Comparison of ENCODE assay signal across 16 cellular contexts in genomic region chr14:61713724-61714437, GRCh38. TPM values are rescaled to one million over a fixed set of nuclear protein-coding genes. Genes with fewer than 3 reads are reported as not detected.
DNase-seq lines count a peak whose midpoint lies in the region; ATAC-seq, FAIRE-seq and TF ChIP-seq lines count a peak whose summit lies in the region.
"Had no signal": no experiment of that assay in that cellular context is flagged by ENCODE, and none has a peak within 500 bp of the region (broad histone marks: within the 10 kb centered on the region; RNA-seq: fewer than 3 reads in every experiment).

No MANE protein-coding gene starts in this region.

- no peaks in the 10 kb centered on the region for H3K27me3 ChIP-seq in HepG2 (ENCODE audit: control insufficient read depth in 1 of 2, insufficient read depth in 2 of 2, low read length in 2 of 2)
- no peaks in the 10 kb centered on the region for H3K27me3 ChIP-seq in right lobe of liver
- no peaks in the 10 kb centered on the region for H3K27me3 ChIP-seq in iPS-20b (ENCODE audit: insufficient read depth, low read length)
- H3K27me3 ChIP-seq in hepatocyte = no peaks in the 10 kb centered on the region

- no peaks in the 10 kb centered on the region for H3K9me3 Mint-ChIP-seq in T-cell

- FAIRE-seq in HepG2 (lab: Jason Lieb, UNC) = no peak
- FAIRE-seq: GM19239 had no signal

- in situ Hi-C loops in HepG2 (cut with HindIII; ENCODE audit: extremely low pct_ligation_motif_present, low pct_unique_long_range_greater_than_20kb) = no loop called here

- H3K36me3 ChIP-seq in HepG2 (replicated peaks in 1 of 2; ENCODE audit: control insufficient read depth in 1 of 2, insufficient read depth in 2 of 2, low read length in 2 of 2) = no peaks in the 10 kb centered on the region
- H3K36me3 ChIP-seq in right lobe of liver = no peaks in the 10 kb centered on the region
- H3K36me3 ChIP-seq in iPS-20b (ENCODE audit: insufficient read depth, low read depth, low read length) = no peaks in the 10 kb centered on the region
- no peaks in the 10 kb centered on the region for H3K36me3 ChIP-seq in hepatocyte (replicated peaks; ENCODE audit: insufficient read depth, low read depth)

- no peaks in the 10 kb centered on the region for H3K9me2 ChIP-seq in hepatocyte (replicated peaks; ENCODE audit: insufficient read depth)

- peak overlapping the region in 1 of 3 donors; percentile 60 for H3K4me3 Mint-ChIP-seq in T-cell

- H3K27ac Mint-ChIP-seq in T-cell = peak overlapping the region; percentile 67 to 71

- TF ChIP-seq EP300 in HepG2 (IDR thresholded peaks at IDR 0.05; ENCODE audit: low read depth in 2 of 2, low read length in 2 of 2) (no peak), HepG2 (CRISPR knock-in tag; IDR thresholded peaks at IDR 0.05; ENCODE audit: borderline replicate concordance) (no peak)

- ATAC-seq in HepG2 = no peak
- ATAC-seq in right lobe of liver = no peak
- ATAC-seq in T-cell (replicated peaks in 1 of 4) = no peak
- no peak for ATAC-seq in GM19035 (IDR thresholded peaks at IDR 0.05; ENCODE audit: unreplicated experiment)

- DNase-seq in HepG2 (ENCODE audit: low spot score) = no peak
- no peak for DNase-seq in right lobe of liver
- no peak for DNase-seq in T-cell
- no peak for DNase-seq in DMS 273 treated with DMSO at 0.1 percent for 48 hours (lab: John Stamatoyannopoulos, UW)
- no peak for DNase-seq in hepatocyte (ENCODE audit: low spot score)
- DNase-seq in NCI-H524 (lab: John Stamatoyannopoulos, UW) = no peak
- DNase-seq: amniotic stem cell, GOT3, NCI-H2081, NCI-H774, T1000 had no signal

- POLR2A ChIA-PET in HepG2 (lab: Yijun Ruan, JAX) = interaction anchor here (0.7 to 3.1 kb wide), 5 partner anchors 16 to 176 kb away, joined by 3 to 15 read pairs (median 4); partner anchors contain the start of gene HIF1A
- POLR2A ChIA-PET in T-cell (lab: Charles Lee) = interaction anchor here (0.6 to 1.0 kb wide), 3 partner anchors 16 to 27 kb away, joined by 4 read pairs; no protein-coding TSS in a partner anchor

- peaks cover 93 to 98% (median 97%) of the 10 kb centered on the region in 3 donors for H3K4me1 Mint-ChIP-seq in T-cell

- CTCF ChIA-PET in HepG2 (lab: Yijun Ruan, JAX; ENCODE audit: low intra/inter-chr PET ratio, low total read pairs) (no interaction called here), T-cell (lab: Charles Lee) (interaction anchor here in 1 of 2 donors (0.5 to 1.7 kb wide), 2 partner anchors 10 to 682 kb away, joined by 3 to 7 read pairs; no protein-coding TSS in a partner anchor)

- no peak overlapping the region for H3K27ac ChIP-seq in HepG2 (ENCODE audit: extremely low read length, insufficient read depth, low read length)
- no peak overlapping the region for H3K27ac ChIP-seq in right lobe of liver
- H3K27ac ChIP-seq in iPS-20b (ENCODE audit: low read length) = no peak overlapping the region
- no peak overlapping the region for H3K27ac ChIP-seq in hepatocyte
- H3K27ac ChIP-seq: coronary artery, parathyroid adenoma had no signal

- H4K20me1 ChIP-seq in HepG2 (ENCODE audit: insufficient read depth, low read length) (peaks cover 90% of the 10 kb centered on the region), hepatocyte (ENCODE audit: insufficient read depth, poor library complexity, severe bottlenecking) (peaks cover 100% of the 10 kb centered on the region)

- no peak overlapping the region; a peak in 1 of 6 replicates for H3K4me3 ChIP-seq in HepG2 (replicated peaks in 1 of 3; ENCODE audit: insufficient read depth in 1 of 3, low read depth in 2 of 3, low read length in 3 of 3)
- no peak overlapping the region for H3K4me3 ChIP-seq in right lobe of liver
- H3K4me3 ChIP-seq in iPS-20b (ENCODE audit: low read length) = peak overlapping the region; percentile 32; the same call in 1 of the 2 replicates
- no peak overlapping the region for H3K4me3 ChIP-seq in hepatocyte
- H3K4me3 ChIP-seq: coronary artery had no signal

- no peaks in the 10 kb centered on the region for H3K27me3 Mint-ChIP-seq in T-cell

- WGBS in HepG2 (ENCODE audit: low lambda C conversion rate) = 60% methylated on average over 4 of the region's 4 CpGs
- 54% methylated on average over 4 of the region's 4 CpGs for WGBS in right lobe of liver (ENCODE audit: insufficient coverage, low coverage, low lambda C conversion rate, missing lambda C conversion rate)
- 54% methylated on average over 4 of the region's 4 CpGs for WGBS in hepatocyte (ENCODE audit: low lambda C conversion rate, missing lambda C conversion rate)

- H3K79me2 ChIP-seq in HepG2 (ENCODE audit: insufficient read depth, low read length) (peaks cover 97% of the 10 kb centered on the region), hepatocyte (peaks cover 100% of the 10 kb centered on the region)

- no peaks in the 10 kb centered on the region for H3K36me3 Mint-ChIP-seq in T-cell

- H3K4me1 ChIP-seq in HepG2 (ENCODE audit: insufficient read depth, low read length) (peaks cover 90% of the 10 kb centered on the region), right lobe of liver (peaks cover 0 to 57% (median 6%) of the 10 kb centered on the region in 4 donors), iPS-20b (ENCODE audit: insufficient read depth, low read length) (peaks cover 57% of the 10 kb centered on the region), hepatocyte (ENCODE audit: insufficient read depth) (peaks cover 20% of the 10 kb centered on the region)

- H3K9ac ChIP-seq in HepG2 (ENCODE audit: insufficient read depth, low read depth, low read length) (no peak overlapping the region), iPS-20b (ENCODE audit: low read depth, low read length) (no peak overlapping the region)
- H3K9ac ChIP-seq: parathyroid adenoma had no signal

- H2AFZ ChIP-seq in HepG2 (ENCODE audit: low read length) = no peak overlapping the region
- H2AFZ ChIP-seq in hepatocyte = no peak overlapping the region
- H2AFZ ChIP-seq: parathyroid adenoma had no signal

- TF ChIP-seq RAD21 in HepG2 (CRISPR knock-in tag; IDR thresholded peaks at IDR 0.05) = no peak

- TF ChIP-seq POLR2A in HepG2 (IDR thresholded peaks at IDR 0.05; ENCODE audit: insufficient read depth in 1 of 2, low read depth in 2 of 2, low read length in 2 of 2) (no peak), right lobe of liver (IDR thresholded peaks at IDR 0.05) (no peak)

- TF ChIP-seq CTCF in HepG2 (CRISPR knock-in tag; IDR thresholded peaks at IDR 0.05) (no peak), right lobe of liver (IDR thresholded peaks at IDR 0.05) (no peak), hepatocyte (IDR thresholded peaks at IDR 0.05; ENCODE audit: poor library complexity) (no peak)

- H3K9me3 ChIP-seq in HepG2 (ENCODE audit: low read length) = no peaks in the 10 kb centered on the region
- no peaks in the 10 kb centered on the region for H3K9me3 ChIP-seq in right lobe of liver
- no peaks in the 10 kb centered on the region for H3K9me3 ChIP-seq in iPS-20b (ENCODE audit: insufficient read depth, low read depth, low read length)
- H3K9me3 ChIP-seq in hepatocyte (ENCODE audit: low read depth) = no peaks in the 10 kb centered on the region

- BruUV-seq in HepG2 (replicated peaks; lab: Mats Ljungman, UMichigan) = no TSS peak

- intact Hi-C loops in HepG2 (cut with micrococcal nuclease; ENCODE audit: unreplicated experiment) (loop anchor here (5.0 kb wide), 1 partner anchor 152 kb away; no protein-coding TSS in a partner anchor), right lobe of liver (cut with DNase I) (no loop called here)

- H3K4me2 ChIP-seq in HepG2 (ENCODE audit: low read depth, low read length) = peak overlapping the region; percentile 40; the same call in 1 of the 2 replicates
- H3K4me2 ChIP-seq in hepatocyte = no peak overlapping the region

RNA-seq across cellular contexts. Expression of gene HIF1A, which starts 18.6 kb away (rescaled TPM):
- total RNA-seq in HepG2 (2016; rRNA removed; fragmentation: Illumina TruSeq; extraction: Trizol) (126 and 211 TPM in 2 replicates), right lobe of liver (100 to 1,000 TPM in 1 of 6 experiments, 10 to 100 TPM in 5; 15.9 to 117 (median 31.9) TPM), T-cell (100 to 1,000 TPM in 2 of 5 donors, 10 to 100 TPM in 3; 80.2 to 200 (median 87.8) TPM), hepatocyte (219 and 285 TPM in 2 replicates)
- total RNA-seq in HepG2 (2016; cell fraction: cytosol; rRNA removed; fragmentation: Illumina TruSeq; extraction: Trizol; ENCODE audit: low read depth) = 19.1 and 34.5 TPM in 2 replicates
- 123 and 189 TPM in 2 replicates for total RNA-seq in HepG2 (2016; cell fraction: insoluble cytoplasmic fraction; rRNA removed; fragmentation: Illumina TruSeq; extraction: Trizol)
- total RNA-seq in HepG2 (2016; cell fraction: membrane; rRNA removed; fragmentation: Illumina TruSeq; extraction: Trizol) = 36.2 and 39.8 TPM in 2 replicates
- total RNA-seq in HepG2 (2016; cell fraction: nucleus; rRNA removed; fragmentation: Illumina TruSeq; extraction: Trizol) = 102 and 119 TPM in 2 replicates
- polyA plus RNA-seq in HepG2 (2011; rRNA removed) (41.0 and 42.8 TPM in 2 replicates), hepatocyte (169 and 181 TPM in 2 replicates)
- 19.1 and 32.4 TPM in 2 replicates for polyA plus RNA-seq in HepG2 (2011; cell fraction: cytosol; rRNA removed)
- 26.9 and 40.5 TPM in 2 replicates for polyA plus RNA-seq in HepG2 (2011; cell fraction: nucleus; rRNA removed)
- 58.1 and 68.2 TPM in 2 replicates for polyA plus RNA-seq in HepG2 (2012)
- polyA plus RNA-seq in HepG2 (2016; cell fraction: cytosol; fragmentation: Illumina TruSeq; extraction: Trizol; ENCODE audit: low read depth) = 3.1 and 3.4 TPM in 2 replicates
- 155 and 156 TPM in 2 replicates for polyA plus RNA-seq in HepG2 (2016; cell fraction: insoluble cytoplasmic fraction; fragmentation: Illumina TruSeq; extraction: Trizol; ENCODE audit: low read depth)
- 11.9 and 12.5 TPM in 2 replicates for polyA plus RNA-seq in HepG2 (2016; cell fraction: membrane; fragmentation: Illumina TruSeq; extraction: Trizol; ENCODE audit: low read depth)
- polyA plus RNA-seq in HepG2 (2016; cell fraction: nucleus; fragmentation: Illumina TruSeq; extraction: Trizol; ENCODE audit: insufficient read depth, low read depth) = 108 and 129 TPM in 2 replicates
- 67.4 and 132 TPM in 2 replicates for polyA minus RNA-seq in HepG2 (2011; rRNA and poly(A)+ RNA removed; ENCODE audit: low replicate concordance)
- 77.8 and 127 TPM in 2 replicates for polyA minus RNA-seq in HepG2 (2011; cell fraction: cytosol; rRNA and poly(A)+ RNA removed)
- polyA minus RNA-seq in HepG2 (2011; cell fraction: nucleus; rRNA and poly(A)+ RNA removed) = 102 and 161 TPM in 2 replicates

RNA-seq across cellular contexts. Expression of gene SNAPC1, which starts 48.3 kb away (rescaled TPM):
- 8.4 and 8.5 TPM in 2 replicates for total RNA-seq in HepG2 (2016; rRNA removed; fragmentation: Illumina TruSeq; extraction: Trizol)
- 1.9 and 2.3 TPM in 2 replicates for total RNA-seq in HepG2 (2016; cell fraction: cytosol; rRNA removed; fragmentation: Illumina TruSeq; extraction: Trizol; ENCODE audit: low read depth)
- total RNA-seq in HepG2 (2016; cell fraction: insoluble cytoplasmic fraction; rRNA removed; fragmentation: Illumina TruSeq; extraction: Trizol) = 8.4 and 8.6 TPM in 2 replicates
- 2.8 and 3.6 TPM in 2 replicates for total RNA-seq in HepG2 (2016; cell fraction: membrane; rRNA removed; fragmentation: Illumina TruSeq; extraction: Trizol)
- total RNA-seq in HepG2 (2016; cell fraction: nucleus; rRNA removed; fragmentation: Illumina TruSeq; extraction: Trizol) = 5.8 and 7.5 TPM in 2 replicates
- polyA plus RNA-seq in HepG2 (2011; rRNA removed) = 1.9 and 2.6 TPM in 2 replicates
- polyA plus RNA-seq in HepG2 (2011; cell fraction: cytosol; rRNA removed) = 1.0 and 1.8 TPM in 2 replicates
- polyA plus RNA-seq in HepG2 (2011; cell fraction: nucleus; rRNA removed) = 0.90 and 0.97 TPM in 2 replicates
- polyA plus RNA-seq in HepG2 (2012) = 3.8 and 4.8 TPM in 2 replicates
- polyA plus RNA-seq in HepG2 (2016; cell fraction: cytosol; fragmentation: Illumina TruSeq; extraction: Trizol; ENCODE audit: low read depth) = 0.49 and 0.59 TPM in 2 replicates
- 6.9 TPM in 2 replicates for polyA plus RNA-seq in HepG2 (2016; cell fraction: insoluble cytoplasmic fraction; fragmentation: Illumina TruSeq; extraction: Trizol; ENCODE audit: low read depth)
- polyA plus RNA-seq in HepG2 (2016; cell fraction: membrane; fragmentation: Illumina TruSeq; extraction: Trizol; ENCODE audit: low read depth) = 0.82 and 1.0 TPM in 2 replicates
- 7.6 and 9.2 TPM in 2 replicates for polyA plus RNA-seq in HepG2 (2016; cell fraction: nucleus; fragmentation: Illumina TruSeq; extraction: Trizol; ENCODE audit: insufficient read depth, low read depth)
- polyA minus RNA-seq in HepG2 (2011; rRNA and poly(A)+ RNA removed; ENCODE audit: low replicate concordance) = 0.24 and 1.2 TPM in 2 replicates
- polyA minus RNA-seq in HepG2 (2011; cell fraction: cytosol; rRNA and poly(A)+ RNA removed) = 2.5 and 2.7 TPM in 2 replicates
- 2.6 and 4.0 TPM in 2 replicates for polyA minus RNA-seq in HepG2 (2011; cell fraction: nucleus; rRNA and poly(A)+ RNA removed)
- 1 to 10 TPM in 5 of 6 experiments, under 1 TPM in 1; 0.88 to 2.0 (median 1.8) TPM for total RNA-seq in right lobe of liver
- 1 to 10 TPM; 2.8 to 6.4 (median 4.0) TPM for total RNA-seq in T-cell
- total RNA-seq in hepatocyte = 7.7 and 10.5 TPM in 2 replicates
- polyA plus RNA-seq in hepatocyte = 3.4 and 8.7 TPM in 2 replicates
